In genomic region chr3:98003306-98003969, GRCh38 we compare ENCODE assay signal across 10 cellular contexts.
DNase-seq lines count a peak whose midpoint lies in the region; ATAC-seq and TF ChIP-seq lines count a peak whose summit lies in the region.
"Had no signal": no experiment of that assay in that cellular context is flagged by ENCODE, and none has a peak within 500 bp of the region (broad histone marks: within the 10 kb centered on the region; RNA-seq: fewer than 3 reads in every experiment).

No MANE protein-coding gene starts in this region.

- peak; percentile 74 for ATAC-seq in GM18517 (IDR thresholded peaks at IDR 0.05; ENCODE audit: unreplicated experiment)
- peak; percentile 62 for ATAC-seq in HG03175 (IDR thresholded peaks at IDR 0.05; ENCODE audit: unreplicated experiment)
- no peak for ATAC-seq in HG02678 (IDR thresholded peaks at IDR 0.05; ENCODE audit: unreplicated experiment)

- peak; percentile 24 for DNase-seq in GM20000 (ENCODE audit: low spot score)
- peak; percentile 18 for DNase-seq in UCSD-AML1 (lab: John Stamatoyannopoulos, UW; ENCODE audit: unreplicated experiment)
- DNase-seq in SW480 (ENCODE audit: low spot score), result no peak
- DNase-seq in pons (ENCODE audit: low spot score), result no peak
- no peak for DNase-seq in stimulated activated CD4-positive, alpha-beta T cell treated with anti-CD3 and anti-CD28 coated beads, Interleukin-2, amount 100 ng/mL, for 24 hours
- DNase-seq: activated CD4-positive, alpha-beta T cell treated with anti-CD3 and anti-CD28 coated beads, Interleukin-2, amount 50 U/mL, for 1 hour; NCI-H524 had no signal

- TF ChIP-seq CTCF in GM20000 (IDR thresholded peaks at IDR 0.05; ENCODE audit: extremely low read depth, missing control alignments), result no peak

Comparison
In these comparisons a context has a peak if more than half of its experiments do, and no peak if none do; other contexts are left out.
1. DNase-seq: peak in GM20000 (single experiment) and UCSD-AML1 (single experiment); none in SW480 (single experiment), pons (single experiment) and stimulated activated CD4-positive, alpha-beta T cell treated with anti-CD3 and anti-CD28 coated beads, Interleukin-2, amount 100 ng/mL, for 24 hours (0 of 2).